In the genomic region with DNA sequence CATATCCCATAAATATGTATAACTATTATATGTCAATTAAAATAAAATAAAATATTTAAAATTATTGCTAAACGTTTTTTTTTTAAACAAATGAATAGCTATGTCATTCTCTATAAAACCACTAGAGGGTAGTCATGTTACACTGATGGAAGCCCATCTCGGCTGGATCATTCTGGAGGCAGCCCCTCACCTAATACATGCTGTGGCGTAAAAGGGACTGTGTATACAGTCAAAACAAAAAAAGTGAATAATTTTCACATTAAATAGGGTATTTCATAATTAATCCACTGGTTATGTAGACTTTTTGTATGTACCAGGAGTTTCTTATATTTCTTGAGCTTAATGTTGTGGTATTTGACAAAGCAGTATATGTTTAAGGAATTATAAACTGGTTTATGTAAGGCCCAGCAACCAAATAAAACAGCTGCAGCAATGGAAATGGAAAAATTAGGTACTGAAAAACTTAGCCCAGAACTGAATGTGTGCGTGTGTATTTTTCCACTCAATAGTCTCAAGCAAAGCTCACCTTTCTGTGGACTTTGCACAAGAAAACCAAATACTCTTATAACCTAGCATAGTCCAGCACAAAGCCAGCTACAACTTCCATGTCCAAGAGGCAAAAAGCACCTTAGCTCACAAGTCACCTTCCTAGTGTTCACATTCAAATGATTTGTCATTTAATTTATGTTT, we compare ENCODE assay signal across 8 cellular contexts.
DNase-seq lines count a peak whose midpoint lies in the region; ATAC-seq, FAIRE-seq and TF ChIP-seq lines count a peak whose summit lies in the region.

No MANE protein-coding gene starts in this region.

- ATAC-seq in GM23338 (peak; percentile 82), GM18517 (IDR thresholded peaks at IDR 0.05; ENCODE audit: unreplicated experiment) (no peak)

- H3K4me2 ChIP-seq in GM23338 (no peak overlapping the region), astrocyte (ENCODE audit: low read length) (no peak overlapping the region)

- H3K4me1 ChIP-seq in GM23338 (ENCODE audit: insufficient read depth) (no peaks in the 10 kb centered on the region), astrocyte (ENCODE audit: insufficient read depth, low read length) (no peaks in the 10 kb centered on the region), kidney (ENCODE audit: control insufficient read depth in 1 of 2, insufficient read depth in 1 of 2, low read depth in 1 of 2, low read length in 2 of 2) (no peaks in the 10 kb centered on the region)

- TF ChIP-seq CTCF in GM23338 (conservative IDR thresholded peaks at IDR 0.05; ENCODE audit: low read depth in 2 of 2) (peak; percentile 72 to 76), astrocyte (IDR thresholded peaks at IDR 0.05; ENCODE audit: insufficient read depth, low read depth, low read length) (peak; percentile 66), kidney (IDR thresholded peaks at IDR 0.05; ENCODE audit: borderline replicate concordance, extremely low read depth, insufficient read depth) (peak; percentile 44)

- H3K9ac ChIP-seq in astrocyte (ENCODE audit: low read length) (no peak overlapping the region), kidney (ENCODE audit: low read length in 2 of 2) (no peak overlapping the region)

- no peaks in the 10 kb centered on the region for H3K27me3 ChIP-seq in GM23338 (ENCODE audit: insufficient read depth)
- H3K27me3 ChIP-seq in astrocyte (ENCODE audit: insufficient read depth, low read length) = peaks cover 21% of the 10 kb centered on the region

- H3K9me3 ChIP-seq in astrocyte (ENCODE audit: insufficient read depth, low read depth, low read length) = no peaks in the 10 kb centered on the region
- no peaks in the 10 kb centered on the region for H3K9me3 ChIP-seq in kidney (ENCODE audit: control insufficient read depth in 1 of 2, low read length in 2 of 2)

- H3K27me3 Mint-ChIP-seq in GM23338 (ENCODE audit: insufficient read depth, low read depth, poor library complexity) = peaks cover 2% of the 10 kb centered on the region
- peaks cover 15% of the 10 kb centered on the region for H3K27me3 Mint-ChIP-seq in astrocyte (ENCODE audit: low read depth, unreplicated experiment)
- peaks cover 3% of the 10 kb centered on the region for H3K27me3 Mint-ChIP-seq in T-helper 2 cell treated with Interferon-gamma antibody and Interleukin-4, amounts not matched to agents 5 μg/mL and 100 μg/mL, for 36 hours (ENCODE audit: low read depth)

- no peak overlapping the region; the same call in 1 of the 2 replicates for H3K27ac Mint-ChIP-seq in GM23338
- H3K27ac Mint-ChIP-seq in astrocyte (ENCODE audit: unreplicated experiment) = no peak overlapping the region
- no peak overlapping the region for H3K27ac Mint-ChIP-seq in T-helper 2 cell treated with Interferon-gamma antibody and Interleukin-4, amounts not matched to agents 5 μg/mL and 100 μg/mL, for 36 hours

- no peak overlapping the region for H3K27ac ChIP-seq in GM23338 (ENCODE audit: low read depth)
- H3K27ac ChIP-seq in astrocyte (ENCODE audit: low read depth, low read length) = no peak overlapping the region
- no peak overlapping the region for H3K27ac ChIP-seq in kidney (ENCODE audit: low read depth in 2 of 2, low read length in 2 of 2)

- no peaks in the 10 kb centered on the region; the same call in 2 of the 3 replicates for H3K9me3 Mint-ChIP-seq in GM23338
- peaks cover 2% of the 10 kb centered on the region for H3K9me3 Mint-ChIP-seq in astrocyte (ENCODE audit: unreplicated experiment)
- no peaks in the 10 kb centered on the region for H3K9me3 Mint-ChIP-seq in T-helper 2 cell treated with Interferon-gamma antibody and Interleukin-4, amounts not matched to agents 5 μg/mL and 100 μg/mL, for 36 hours

- FAIRE-seq in astrocyte (lab: Jason Lieb, UNC) (no peak), kidney (lab: Jason Lieb, UNC) (peak; percentile 98)

- intact Hi-C loops in kidney (cut with DNase I) = no loop called here

- H3K36me3 Mint-ChIP-seq in GM23338 (ENCODE audit: low read depth) (no peaks in the 10 kb centered on the region), astrocyte (ENCODE audit: low read depth, unreplicated experiment) (no peaks in the 10 kb centered on the region)
- no peaks in the 10 kb centered on the region for H3K36me3 Mint-ChIP-seq in T-helper 2 cell treated with Interferon-gamma antibody and Interleukin-4, amounts not matched to agents 5 μg/mL and 100 μg/mL, for 36 hours (ENCODE audit: low read depth)

- H2AFZ ChIP-seq in GM23338 (no peak overlapping the region), astrocyte (ENCODE audit: low read depth, low read length) (no peak overlapping the region)

- H3K4me1 Mint-ChIP-seq in GM23338 (no peaks in the 10 kb centered on the region; the same call in 2 of the 3 replicates), astrocyte (ENCODE audit: low read depth, unreplicated experiment) (no peaks in the 10 kb centered on the region)
- H3K4me1 Mint-ChIP-seq in T-helper 2 cell treated with Interferon-gamma antibody and Interleukin-4, amounts not matched to agents 5 μg/mL and 100 μg/mL, for 36 hours (ENCODE audit: low read depth) = no peaks in the 10 kb centered on the region

- H3K36me3 ChIP-seq in GM23338 (ENCODE audit: insufficient read depth) (no peaks in the 10 kb centered on the region), astrocyte (ENCODE audit: insufficient read depth, low read length) (no peaks in the 10 kb centered on the region), kidney (ENCODE audit: control insufficient read depth in 1 of 2, insufficient read depth in 2 of 2, low read length in 2 of 2) (no peaks in the 10 kb centered on the region)

- no peaks in the 10 kb centered on the region for H4K20me1 ChIP-seq in GM23338 (replicated peaks; ENCODE audit: insufficient read depth)
- H4K20me1 ChIP-seq in astrocyte (ENCODE audit: insufficient read depth, low read length) = no peaks in the 10 kb centered on the region

- no peaks in the 10 kb centered on the region for H3F3A ChIP-seq in GM23338 (replicated peaks; ENCODE audit: low read depth)

- H3K9me2 ChIP-seq in GM23338 (ENCODE audit: insufficient read depth) = no peaks in the 10 kb centered on the region

- H3K4me3 ChIP-seq in GM23338 (no peak overlapping the region), astrocyte (ENCODE audit: insufficient read depth, low read depth, low read length) (no peak overlapping the region), kidney (ENCODE audit: low read length in 2 of 2) (peak overlapping the region in 1 of 2 donors; percentile 14)

- H3K4me3 Mint-ChIP-seq in GM23338 (no peak overlapping the region), astrocyte (ENCODE audit: unreplicated experiment) (no peak overlapping the region)
- H3K4me3 Mint-ChIP-seq in T-helper 2 cell treated with Interferon-gamma antibody and Interleukin-4, amounts not matched to agents 5 μg/mL and 100 μg/mL, for 36 hours = no peak overlapping the region

- DNase-seq in DMS53 treated with DMSO at 0.1 percent for 48 hours (lab: John Stamatoyannopoulos, UW; ENCODE audit: unreplicated experiment) (peak; percentile 64), GM23338 (ENCODE audit: low spot score) (peak; percentile 71), NCI-H2029 (lab: John Stamatoyannopoulos, UW) (peak; percentile 4), astrocyte (ENCODE audit: low read depth) (peak; percentile 3), kidney (no peak), GOT3 (lab: John Stamatoyannopoulos, UW) (no peak)
- no peak for DNase-seq in T-helper 2 cell treated with Interferon-gamma antibody and Interleukin-4, amounts not matched to agents 5 μg/mL and 100 μg/mL, for 36 hours (ENCODE audit: low spot score)

- no peaks in the 10 kb centered on the region for H3K79me2 ChIP-seq in GM23338 (replicated peaks; ENCODE audit: insufficient read depth)
- H3K79me2 ChIP-seq in astrocyte (ENCODE audit: insufficient read depth, low read length) = no peaks in the 10 kb centered on the region

TF ChIP-seq in GM23338, 12 proteins besides CTCF, POLR2A, EP300 and RAD21 (continues in another document):
- TF ChIP-seq, protein P1, sequence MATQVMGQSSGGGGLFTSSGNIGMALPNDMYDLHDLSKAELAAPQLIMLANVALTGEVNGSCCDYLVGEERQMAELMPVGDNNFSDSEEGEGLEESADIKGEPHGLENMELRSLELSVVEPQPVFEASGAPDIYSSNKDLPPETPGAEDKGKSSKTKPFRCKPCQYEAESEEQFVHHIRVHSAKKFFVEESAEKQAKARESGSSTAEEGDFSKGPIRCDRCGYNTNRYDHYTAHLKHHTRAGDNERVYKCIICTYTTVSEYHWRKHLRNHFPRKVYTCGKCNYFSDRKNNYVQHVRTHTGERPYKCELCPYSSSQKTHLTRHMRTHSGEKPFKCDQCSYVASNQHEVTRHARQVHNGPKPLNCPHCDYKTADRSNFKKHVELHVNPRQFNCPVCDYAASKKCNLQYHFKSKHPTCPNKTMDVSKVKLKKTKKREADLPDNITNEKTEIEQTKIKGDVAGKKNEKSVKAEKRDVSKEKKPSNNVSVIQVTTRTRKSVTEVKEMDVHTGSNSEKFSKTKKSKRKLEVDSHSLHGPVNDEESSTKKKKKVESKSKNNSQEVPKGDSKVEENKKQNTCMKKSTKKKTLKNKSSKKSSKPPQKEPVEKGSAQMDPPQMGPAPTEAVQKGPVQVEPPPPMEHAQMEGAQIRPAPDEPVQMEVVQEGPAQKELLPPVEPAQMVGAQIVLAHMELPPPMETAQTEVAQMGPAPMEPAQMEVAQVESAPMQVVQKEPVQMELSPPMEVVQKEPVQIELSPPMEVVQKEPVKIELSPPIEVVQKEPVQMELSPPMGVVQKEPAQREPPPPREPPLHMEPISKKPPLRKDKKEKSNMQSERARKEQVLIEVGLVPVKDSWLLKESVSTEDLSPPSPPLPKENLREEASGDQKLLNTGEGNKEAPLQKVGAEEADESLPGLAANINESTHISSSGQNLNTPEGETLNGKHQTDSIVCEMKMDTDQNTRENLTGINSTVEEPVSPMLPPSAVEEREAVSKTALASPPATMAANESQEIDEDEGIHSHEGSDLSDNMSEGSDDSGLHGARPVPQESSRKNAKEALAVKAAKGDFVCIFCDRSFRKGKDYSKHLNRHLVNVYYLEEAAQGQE (IDR thresholded peaks at IDR 0.05; ENCODE audit: unreplicated experiment) = no peak
- TF ChIP-seq ETS1 (IDR thresholded peaks at IDR 0.05) (no peak), EZH2phosphoT487 (IDR thresholded peaks at IDR 0.05; ENCODE audit: unreplicated experiment) (no peak), NANOG (IDR thresholded peaks at IDR 0.05; ENCODE audit: borderline replicate concordance) (no peak), CREB1 (CRISPR knock-in tag; IDR thresholded peaks at IDR 0.05; ENCODE audit: low read depth) (no peak), POLR2AphosphoS5 (IDR thresholded peaks at IDR 0.05; ENCODE audit: low read depth) (no peak), STAT1 (IDR thresholded peaks at IDR 0.05; ENCODE audit: unreplicated experiment) (no peak)

Comparison
In these comparisons a context has a peak if more than half of its experiments do, and no peak if none do; other contexts are left out.
1. DNase-seq: peak in DMS53 treated with DMSO at 0.1 percent for 48 hours (single experiment), GM23338 (single experiment), NCI-H2029 (single experiment) and astrocyte (single experiment); none in kidney (single experiment), GOT3 (single experiment) and T-helper 2 cell treated with Interferon-gamma antibody and Interleukin-4, amounts not matched to agents 5 μg/mL and 100 μg/mL, for 36 hours (single experiment).
2. Peak in every context shown above with its lines, with median percentiles within 50 percentile points of each other: CTCF ChIP-seq.